Comparison of ENCODE assay signal across 1 cellular context in the genomic region with DNA sequence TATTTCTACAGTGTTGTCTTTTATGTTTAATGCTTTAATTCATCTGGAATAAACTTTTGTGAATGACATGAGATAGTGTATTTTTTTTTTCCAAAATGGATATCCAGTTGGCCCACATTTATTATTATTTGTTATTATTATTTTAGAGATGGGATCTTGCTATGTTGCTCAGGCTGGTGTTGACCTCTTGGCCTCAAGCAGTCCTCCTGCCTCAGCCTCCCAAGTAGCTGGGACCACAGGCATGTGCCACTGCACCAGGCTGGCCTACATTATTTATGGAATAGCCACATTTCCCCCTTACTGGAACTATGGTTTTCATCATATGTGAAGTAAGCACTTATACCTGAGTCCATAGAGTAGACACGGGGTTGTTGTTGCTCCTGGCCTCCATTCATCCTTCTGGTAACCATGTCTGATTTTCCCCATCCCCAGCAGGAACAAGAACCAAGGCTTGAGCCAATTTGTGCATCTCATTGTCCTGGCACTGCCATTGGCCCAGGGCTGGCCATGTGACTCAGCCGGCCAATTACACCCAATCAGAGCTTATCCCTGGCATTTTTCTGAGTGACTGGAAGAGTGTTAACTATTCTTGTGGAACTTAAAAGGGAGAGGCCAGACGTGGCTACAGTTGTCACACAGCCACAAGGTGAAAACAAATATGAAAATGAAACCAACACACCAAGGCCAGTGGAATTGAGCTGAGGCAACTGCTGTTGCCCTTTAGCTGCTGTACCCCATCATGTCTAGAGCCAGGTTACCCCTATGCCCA.
TF ChIP-seq lines count a peak whose summit lies in the region.

No MANE protein-coding gene starts in this region.

TF ChIP-seq in GM12878, 131 proteins besides CTCF, POLR2A, EP300 and RAD21:
- TF ChIP-seq IKZF1 (conservative IDR thresholded peaks at IDR 0.05) (peak; percentile 46; the same call in 1 of the 2 replicates), CHD4 (IDR thresholded peaks at IDR 0.05) (no peak), IKZF2 (IDR thresholded peaks at IDR 0.05) (peak; percentile 34 to 41; a peak in 2 of 4 replicates), RAD51 (IDR thresholded peaks at IDR 0.05) (peak; percentile 80; the same call in 1 of the 2 replicates), USF1 (IDR thresholded peaks at IDR 0.05; ENCODE audit: borderline replicate concordance, extremely low read length, insufficient read depth, low read depth, low read length) (peak; percentile 82), MXI1 (IDR thresholded peaks at IDR 0.05; ENCODE audit: low read depth, low read length) (peak; percentile 26; the same call in 1 of the 2 replicates), USF2 (IDR thresholded peaks at IDR 0.05; ENCODE audit: borderline replicate concordance, low read depth, low read length) (peak; percentile 44; the same call in 1 of the 2 replicates), MTA2 (IDR thresholded peaks at IDR 0.05; ENCODE audit: low read depth) (0 out of 2 replicates have a peak, but pooled peaks have one; percentile 15), PKNOX1 (IDR thresholded peaks at IDR 0.05) (peak; percentile 57; the same call in 1 of the 2 replicates), RUNX3 (IDR thresholded peaks at IDR 0.05; ENCODE audit: low read length) (0 out of 2 replicates have a peak, but pooled peaks have one; percentile 4)
- TF ChIP-seq, protein P1, sequence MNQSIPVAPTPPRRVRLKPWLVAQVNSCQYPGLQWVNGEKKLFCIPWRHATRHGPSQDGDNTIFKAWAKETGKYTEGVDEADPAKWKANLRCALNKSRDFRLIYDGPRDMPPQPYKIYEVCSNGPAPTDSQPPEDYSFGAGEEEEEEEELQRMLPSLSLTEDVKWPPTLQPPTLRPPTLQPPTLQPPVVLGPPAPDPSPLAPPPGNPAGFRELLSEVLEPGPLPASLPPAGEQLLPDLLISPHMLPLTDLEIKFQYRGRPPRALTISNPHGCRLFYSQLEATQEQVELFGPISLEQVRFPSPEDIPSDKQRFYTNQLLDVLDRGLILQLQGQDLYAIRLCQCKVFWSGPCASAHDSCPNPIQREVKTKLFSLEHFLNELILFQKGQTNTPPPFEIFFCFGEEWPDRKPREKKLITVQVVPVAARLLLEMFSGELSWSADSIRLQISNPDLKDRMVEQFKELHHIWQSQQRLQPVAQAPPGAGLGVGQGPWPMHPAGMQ (IDR thresholded peaks at IDR 0.05; ENCODE audit: borderline replicate concordance) = no peak
